13 cellular contexts compared by ENCODE assay signal in genomic region chrX:51837926-51838325, GRCh38. TPM values are rescaled to one million over a fixed set of nuclear protein-coding genes. Genes with fewer than 3 reads are reported as not detected.
DNase-seq lines count a peak whose midpoint lies in the region; ATAC-seq and TF ChIP-seq lines count a peak whose summit lies in the region.
"Had no signal": no experiment of that assay in that cellular context is flagged by ENCODE, and none has a peak within 500 bp of the region (broad histone marks: within the 10 kb centered on the region; RNA-seq: fewer than 3 reads in every experiment).

No MANE protein-coding gene starts in this region.

- no peak overlapping the region for H3K4me2 ChIP-seq in GM23248 (ENCODE audit: unreplicated experiment)

- peaks cover 10% of the 10 kb centered on the region for H3K36me3 Mint-ChIP-seq in activated CD8-positive, alpha-beta memory T cell treated with anti-CD3 and anti-CD28 coated beads, Interleukin-2, amount 10 ng/mL, durations not matched to agents 7 days and 5 days

- H3K4me3 ChIP-seq in GM23248: no peak overlapping the region
- H3K4me3 ChIP-seq in psoas muscle: no peak overlapping the region
- H3K4me3 ChIP-seq in upper lobe of right lung: no peak overlapping the region

- H3K4me1 ChIP-seq in GM23248 (ENCODE audit: insufficient read depth) (no peaks in the 10 kb centered on the region), psoas muscle (no peaks in the 10 kb centered on the region), upper lobe of right lung (no peaks in the 10 kb centered on the region)

- H3K79me2 ChIP-seq in GM23248 (ENCODE audit: insufficient read depth): no peaks in the 10 kb centered on the region

- H3K9me3 Mint-ChIP-seq in activated CD8-positive, alpha-beta memory T cell treated with anti-CD3 and anti-CD28 coated beads, Interleukin-2, amount 10 ng/mL, durations not matched to agents 7 days and 5 days (ENCODE audit: low read depth): no peaks in the 10 kb centered on the region
- H3K9me3 Mint-ChIP-seq: naive thymus-derived CD8-positive, alpha-beta T cell had no signal

- H3K27me3 ChIP-seq in GM23248 (replicated peaks; ENCODE audit: insufficient read depth) (no peaks in the 10 kb centered on the region), psoas muscle (ENCODE audit: insufficient read depth in 3 of 3, low read length in 2 of 3) (peaks cover 0 to 3% (median 0%) of the 10 kb centered on the region in 3 donors), upper lobe of right lung (no peaks in the 10 kb centered on the region)

- H3K9ac ChIP-seq in GM23248: no peak overlapping the region

- CTCF ChIA-PET in activated CD8-positive, alpha-beta memory T cell treated with anti-CD3 and anti-CD28 coated beads, Interleukin-2, amount 10 ng/mL, durations not matched to agents 7 days and 5 days (lab: Charles Lee): no interaction called here

- in situ Hi-C loops in GM23248 (cut with MboI): no loop called here

- no peaks in the 10 kb centered on the region for H4K20me1 ChIP-seq in GM23248 (ENCODE audit: insufficient read depth)

- no peaks in the 10 kb centered on the region for H3K9me3 ChIP-seq in GM23248 (ENCODE audit: low read depth)
- peaks cover 5% of the 10 kb centered on the region for H3K9me3 ChIP-seq in psoas muscle
- no peaks in the 10 kb centered on the region for H3K9me3 ChIP-seq in upper lobe of right lung

- ATAC-seq in psoas muscle: no peak
- ATAC-seq in activated CD8-positive, alpha-beta memory T cell treated with anti-CD3 and anti-CD28 coated beads, Interleukin-2, amount 10 ng/mL, durations not matched to agents 7 days and 5 days: no peak
- ATAC-seq in upper lobe of right lung: no peak
- ATAC-seq: naive thymus-derived CD8-positive, alpha-beta T cell; Panc1 had no signal

- H2AFZ ChIP-seq in GM23248: no peak overlapping the region

- intact Hi-C loops in psoas muscle (cut with DNase I) (no loop called here), upper lobe of right lung (cut with DNase I) (no loop called here)

- no peak overlapping the region for H3K27ac ChIP-seq in GM23248
- H3K27ac ChIP-seq in psoas muscle: no peak overlapping the region
- H3K27ac ChIP-seq in upper lobe of right lung: no peak overlapping the region

- H3K36me3 ChIP-seq in GM23248 (ENCODE audit: low read depth) (no peaks in the 10 kb centered on the region), psoas muscle (ENCODE audit: insufficient read depth in 1 of 2, low read depth in 1 of 2) (no peaks in the 10 kb centered on the region), upper lobe of right lung (no peaks in the 10 kb centered on the region)

- peaks cover 3% of the 10 kb centered on the region for H3K4me1 Mint-ChIP-seq in activated CD8-positive, alpha-beta memory T cell treated with anti-CD3 and anti-CD28 coated beads, Interleukin-2, amount 10 ng/mL, durations not matched to agents 7 days and 5 days

- WGBS in GM23248 (ENCODE audit: low coverage in 1 of 2, low lambda C conversion rate in 2 of 2, missing lambda C conversion rate in 2 of 2), 2 experiments: 15 to 22% methylated on average over 3 of the region's 3 CpGs
- 31 to 50% (median 40%) methylated on average over 3 of the region's 3 CpGs for WGBS in psoas muscle, 3 donors

- peak; percentile 50 for DNase-seq in GM23248
- peak; percentile 67 for DNase-seq in NCI-H69 (lab: John Stamatoyannopoulos, UW)
- DNase-seq in fibroblast of peridontal ligament (ENCODE audit: extremely low read depth): peak; percentile 62
- peak; percentile 31 to 50 for DNase-seq in psoas muscle
- no peak for DNase-seq in activated CD8-positive, alpha-beta memory T cell treated with anti-CD3 and anti-CD28 coated beads, Interleukin-2, amount 10 ng/mL, durations not matched to agents 7 days and 5 days
- no peak for DNase-seq in stimulated activated naive CD4-positive, alpha-beta T cell (lab: John Stamatoyannopoulos, UW)
- no peak for DNase-seq in upper lobe of right lung
- DNase-seq in activated CD4-positive, alpha-beta T cell treated with anti-CD3 and anti-CD28 coated beads, Interleukin-2, amount 50 U/mL, for 4 hours: no peak
- DNase-seq: activated CD4-positive, alpha-beta T cell treated with anti-CD3 and anti-CD28 coated beads for 1 hour; GDM1; naive thymus-derived CD8-positive, alpha-beta T cell had no signal

- no peak overlapping the region for H3K27ac Mint-ChIP-seq in activated CD8-positive, alpha-beta memory T cell treated with anti-CD3 and anti-CD28 coated beads, Interleukin-2, amount 10 ng/mL, durations not matched to agents 7 days and 5 days
- H3K27ac Mint-ChIP-seq: activated naive CD8-positive, alpha-beta T cell had no signal

- TF ChIP-seq CTCF in psoas muscle (IDR thresholded peaks at IDR 0.05) (no peak), upper lobe of right lung (IDR thresholded peaks at IDR 0.05) (no peak)

- no peaks in the 10 kb centered on the region for H3K27me3 Mint-ChIP-seq in activated CD8-positive, alpha-beta memory T cell treated with anti-CD3 and anti-CD28 coated beads, Interleukin-2, amount 10 ng/mL, durations not matched to agents 7 days and 5 days
- H3K27me3 Mint-ChIP-seq: activated naive CD8-positive, alpha-beta T cell; naive thymus-derived CD8-positive, alpha-beta T cell had no signal

- H3K9me2 ChIP-seq in GM23248 (ENCODE audit: insufficient read depth): no peaks in the 10 kb centered on the region

- H3F3A ChIP-seq in GM23248 (ENCODE audit: insufficient read depth): no peaks in the 10 kb centered on the region

- no peak overlapping the region for H3K4me3 Mint-ChIP-seq in activated CD8-positive, alpha-beta memory T cell treated with anti-CD3 and anti-CD28 coated beads, Interleukin-2, amount 10 ng/mL, durations not matched to agents 7 days and 5 days
- H3K4me3 Mint-ChIP-seq: activated naive CD8-positive, alpha-beta T cell; naive thymus-derived CD8-positive, alpha-beta T cell had no signal

RNA-seq across cellular contexts. Expression of gene MAGED1, which starts 55.5 kb away (rescaled TPM):
- total RNA-seq in GM23248 (2014; rRNA removed; shearing (Covaris generic)): 261 and 293 TPM in 2 replicates
- polyA plus RNA-seq in GM23248 (2016; fragmentation: Nextera tagmentation; extraction: Ambion mirVana) (351 and 357 TPM in 2 replicates), psoas muscle (10 to 100 TPM; 15.2 to 16.9 (median 16.1) TPM)
- total RNA-seq in psoas muscle (10 to 100 TPM; 17.9 to 78.1 (median 47.1) TPM), upper lobe of right lung (66.3 TPM)
- 10 to 100 TPM; 30.3 to 33.4 TPM for total RNA-seq in activated CD8-positive, alpha-beta memory T cell treated with anti-CD3 and anti-CD28 coated beads, Interleukin-2, amount 10 ng/mL, durations not matched to agents 7 days and 5 days

Comparison
In these comparisons a context has a peak if more than half of its experiments do, and no peak if none do; other contexts are left out.
1. DNase-seq: peak in GM23248 (single experiment), NCI-H69 (single experiment), fibroblast of peridontal ligament (single experiment) and psoas muscle (2 of 2); none in activated CD8-positive, alpha-beta memory T cell treated with anti-CD3 and anti-CD28 coated beads, Interleukin-2, amount 10 ng/mL, durations not matched to agents 7 days and 5 days (single experiment), stimulated activated naive CD4-positive, alpha-beta T cell (0 of 6), upper lobe of right lung (single experiment) and activated CD4-positive, alpha-beta T cell treated with anti-CD3 and anti-CD28 coated beads, Interleukin-2, amount 50 U/mL, for 4 hours (0 of 2).